In genomic region chr20:36773548-36774242, GRCh38 we compare ENCODE assay signal across 8 cellular contexts. TPM values are rescaled to one million over a fixed set of nuclear protein-coding genes. Genes with fewer than 3 reads are reported as not detected.
A peak's percentile ranks its signal among the peaks of the same experiment; 100 is the strongest.
DNase-seq lines count a peak whose midpoint lies in the region; ATAC-seq and TF ChIP-seq lines count a peak whose summit lies in the region.

TSS of gene DSN1 (minus strand) at chr20:36773763. CDS start at chr20:36771458, 2,305 bp downstream.

- peak within 1 kb of the TSS; percentile 47 to 76 (median 60) for H3K4me3 ChIP-seq in adrenal gland
- peak within 1 kb of the TSS; percentile 49 to 85 (median 78) for H3K4me3 ChIP-seq in heart right ventricle
- peak within 1 kb of the TSS; percentile 43 to 90 (median 74) for H3K4me3 ChIP-seq in upper lobe of left lung

- H3K9me3 ChIP-seq in adrenal gland (replicated peaks in 1 of 3) (no peaks in the 10 kb centered on the region), heart right ventricle (no peaks in the 10 kb centered on the region), upper lobe of left lung (no peaks in the 10 kb centered on the region)

- H3K27me3 ChIP-seq in adrenal gland (no peaks in the 10 kb centered on the region), heart right ventricle (no peaks in the 10 kb centered on the region), upper lobe of left lung (no peaks in the 10 kb centered on the region)

- peak; percentile 11 to 84 for TF ChIP-seq POLR2A in adrenal gland (IDR thresholded peaks at IDR 0.05)
- peak in 3 of 4 donors; percentile 55 to 84 (median 70) for TF ChIP-seq POLR2A in upper lobe of left lung (IDR thresholded peaks at IDR 0.05)

- H3K36me3 ChIP-seq in adrenal gland (replicated peaks in 1 of 2) (no peaks in the 10 kb centered on the region), heart right ventricle (peaks cover 0 to 9% (median 0%) of the 10 kb centered on the region in 9 donors), upper lobe of left lung (no peaks in the 10 kb centered on the region)

- TF ChIP-seq CTCF in GM13977 (IDR thresholded peaks at IDR 0.05; ENCODE audit: extremely low read depth, insufficient read depth, missing control alignments) = no peak
- TF ChIP-seq CTCF in adrenal gland (IDR thresholded peaks at IDR 0.05) = no peak
- TF ChIP-seq CTCF in heart right ventricle (IDR thresholded peaks at IDR 0.05) = no peak
- no peak for TF ChIP-seq CTCF in upper lobe of left lung (IDR thresholded peaks at IDR 0.05)

- intact Hi-C loops in adrenal gland (cut with DNase I) = no loop called here
- intact Hi-C loops in heart right ventricle (cut with DNase I) = loop anchor here in 7 of 10 donors (2.0 to 10.0 kb wide), 3 partner anchors 89 to 166 kb away; partner anchors contain the start of gene RAB5IF (in 1 of the 7)
- intact Hi-C loops in posterior cingulate gyrus (cut with DNase I) = loop anchor here (2.0 kb wide), 1 partner anchor 89 kb away; a partner anchor contains a TSS

- in situ Hi-C loops in GM13977 (cut with MboI; ENCODE audit: low pct_unique_long_range_greater_than_20kb, low sequenced_read_pairs, unreplicated experiment) = no loop called here

- H3K27ac ChIP-seq in adrenal gland (peak within 1 kb of the TSS; percentile 90 to 97 (median 94)), heart right ventricle (peak within 1 kb of the TSS; percentile 89 to 99 (median 94)), upper lobe of left lung (peak within 1 kb of the TSS; percentile 93 to 96 (median 94))

- H3K4me1 ChIP-seq in adrenal gland (replicated peaks in 1 of 2) (peaks cover 31 to 32% of the 10 kb centered on the region in 2 donors), heart right ventricle (peaks cover 0 to 40% (median 25%) of the 10 kb centered on the region in 9 donors), upper lobe of left lung (peaks cover 17 to 24% (median 20%) of the 10 kb centered on the region in 4 donors)

- ATAC-seq in HG02870 (IDR thresholded peaks at IDR 0.05; ENCODE audit: unreplicated experiment) (peak; percentile 76), heart right ventricle (peak; percentile 96 to 99 (median 97)), upper lobe of left lung (ENCODE audit: low FRiP score in 2 of 2) (peak; percentile 95 to 97)

- peak; percentile 97 for DNase-seq in GM13977 (ENCODE audit: low spot score)
- DNase-seq in NCI-H146 treated with DMSO at 0.1 percent for 48 hours (lab: John Stamatoyannopoulos, UW; ENCODE audit: unreplicated experiment) = peak; percentile 95
- peak; percentile 95 to 98 (median 97) for DNase-seq in T-helper 1 cell
- peak; percentile 98 to 99 (median 99) for DNase-seq in adrenal gland
- DNase-seq in heart right ventricle = peak; percentile 98 to 100
- DNase-seq in posterior cingulate gyrus = peak; percentile 85 to 98 (median 90)
- peak; percentile 98 to 100 for DNase-seq in upper lobe of left lung

- WGBS in adrenal gland, 4 donors = 0 to 1% (median 0%) methylated on average over 1 to 65 of the region's 65 CpGs
- WGBS in heart right ventricle, 2 donors = 0% methylated on average over 63 to 65 of the region's 65 CpGs
- WGBS in upper lobe of left lung, 2 donors = 0 to 1% methylated on average over 49 to 52 of the region's 65 CpGs

- TF ChIP-seq EP300 in upper lobe of left lung (IDR thresholded peaks at IDR 0.05) = peak in 1 of 4 donors; percentile 5

RNA-seq across cellular contexts. Expression of gene DSN1, which starts in this region (rescaled TPM):
- total RNA-seq in adrenal gland = 10 to 100 TPM in 4 of 8 donors, 1 to 10 TPM in 4; 6.7 to 17.0 (median 11.1) TPM
- 10 to 100 TPM; 18.5 to 23.5 (median 22.7) TPM for polyA plus RNA-seq in adrenal gland
- total RNA-seq in heart right ventricle = 1 to 10 TPM; 3.2 to 6.0 (median 4.9) TPM
- polyA plus RNA-seq in heart right ventricle = 1 to 10 TPM; 4.7 to 5.8 TPM
- total RNA-seq in upper lobe of left lung = 10 to 100 TPM in 2 of 6 donors, 1 to 10 TPM in 4; 4.7 to 29.3 (median 7.8) TPM

Comparison
In these comparisons a context has a peak if more than half of its experiments do, and no peak if none do; other contexts are left out.
1. Peak in every context shown above with its lines: DNase-seq, ATAC-seq, H3K4me3 ChIP-seq and H3K27ac ChIP-seq.
2. intact Hi-C loops: an anchor here in heart right ventricle (2.0 to 10.0 kb wide) and posterior cingulate gyrus (2.0 kb wide); none called in adrenal gland.